ENCODE assay signal across 9 cellular contexts in the genomic region with DNA sequence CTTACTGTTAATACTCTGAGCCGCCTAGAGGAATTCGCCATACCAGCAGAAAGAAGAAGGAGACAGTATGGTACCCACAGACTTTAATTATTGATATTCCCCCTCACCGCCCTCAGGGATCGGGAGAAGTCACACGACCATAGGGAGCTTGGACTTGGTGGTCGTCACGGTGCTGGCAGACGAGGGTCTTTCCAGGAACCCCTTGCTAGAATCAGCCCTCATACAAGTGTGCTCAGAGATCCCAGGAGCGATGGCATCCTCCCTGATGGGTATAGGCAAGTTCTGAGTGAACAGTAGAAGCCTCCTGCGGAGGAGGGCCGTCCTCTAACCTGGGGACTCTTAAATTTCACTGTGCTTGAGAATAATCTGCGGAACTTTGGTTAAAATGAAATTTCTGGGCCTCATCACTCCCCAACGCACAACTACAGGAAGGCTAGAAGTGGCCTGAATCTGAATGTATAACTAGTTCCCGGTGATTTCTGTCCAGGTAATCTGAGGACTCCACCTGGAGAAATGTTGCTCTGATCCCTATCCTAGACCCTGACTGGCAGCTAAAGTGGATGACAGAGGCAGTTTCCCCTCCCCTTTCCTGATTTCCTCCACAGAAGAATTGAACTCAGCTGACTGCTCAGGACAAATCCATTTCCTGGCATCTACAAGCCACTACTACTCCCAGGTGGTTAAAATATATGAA. TPM values are rescaled to one million over a fixed set of nuclear protein-coding genes. Genes with fewer than 3 reads are reported as not detected.
DNase-seq lines count a peak whose midpoint lies in the region; ATAC-seq and TF ChIP-seq lines count a peak whose summit lies in the region.
"Had no signal": no experiment of that assay in that cellular context is flagged by ENCODE, and none has a peak within 500 bp of the region (broad histone marks: within the 10 kb centered on the region; RNA-seq: fewer than 3 reads in every experiment).

No MANE protein-coding gene starts in this region.

- ATAC-seq in activated CD4-positive, alpha-beta T cell treated with anti-CD3 and anti-CD28 coated beads for 36 hours: no peak
- ATAC-seq in psoas muscle (no peak), GM19328 (IDR thresholded peaks at IDR 0.05; ENCODE audit: unreplicated experiment) (no peak)

- peak overlapping the region; percentile 81 for H3K4me3 Mint-ChIP-seq in activated CD4-positive, alpha-beta T cell treated with anti-CD3 and anti-CD28 coated beads for 36 hours

- peaks cover 11% of the 10 kb centered on the region for H3K4me1 Mint-ChIP-seq in activated CD4-positive, alpha-beta T cell treated with anti-CD3 and anti-CD28 coated beads for 36 hours

- H3K4me2 ChIP-seq in OCI-LY7 (ENCODE audit: low read length): peak overlapping the region; percentile 74

- TF ChIP-seq CTCF in OCI-LY7 (conservative IDR thresholded peaks at IDR 0.05; ENCODE audit: low read length): no peak
- TF ChIP-seq CTCF in psoas muscle (IDR thresholded peaks at IDR 0.05): no peak

- H3K9me3 ChIP-seq in OCI-LY7 (ENCODE audit: low read length): no peaks in the 10 kb centered on the region
- no peaks in the 10 kb centered on the region for H3K9me3 ChIP-seq in psoas muscle

- no peaks in the 10 kb centered on the region for H3K79me2 ChIP-seq in OCI-LY7 (ENCODE audit: insufficient read depth, low read depth, low read length)

- H3K36me3 Mint-ChIP-seq in activated CD4-positive, alpha-beta T cell treated with anti-CD3 and anti-CD28 coated beads for 36 hours (ENCODE audit: low read depth): peaks cover 1% of the 10 kb centered on the region

- POLR2A ChIA-PET in activated CD4-positive, alpha-beta T cell treated with anti-CD3 and anti-CD28 coated beads for 36 hours (lab: Charles Lee): no interaction called here
- POLR2A ChIA-PET in OCI-LY7 (lab: Charles Lee): interaction anchor here (1.0 to 1.2 kb wide), 2 partner anchors 52 to 89 kb away, joined by 3 to 4 read pairs; no protein-coding TSS in a partner anchor

- BruUV-seq in OCI-LY7 (replicated peaks; lab: Mats Ljungman, UMichigan): no TSS peak

- H3K27ac ChIP-seq in OCI-LY7 (ENCODE audit: low read depth, low read length, poor library complexity, severe bottlenecking): no peak overlapping the region
- peak overlapping the region; percentile 89 for H3K27ac ChIP-seq in epithelial cell of prostate
- H3K27ac ChIP-seq in psoas muscle: no peak overlapping the region

- peaks cover 19% of the 10 kb centered on the region for H3K4me1 ChIP-seq in OCI-LY7 (ENCODE audit: insufficient read depth, low read length, poor library complexity, severe bottlenecking)
- peaks cover 10% of the 10 kb centered on the region for H3K4me1 ChIP-seq in psoas muscle

- 57 to 59% (median 58%) methylated on average over 14 of the region's 14 CpGs for WGBS in psoas muscle, 3 donors

- no peaks in the 10 kb centered on the region for H3K9me3 Mint-ChIP-seq in activated CD4-positive, alpha-beta T cell treated with anti-CD3 and anti-CD28 coated beads for 36 hours (ENCODE audit: low read depth)

- H4K20me1 ChIP-seq in OCI-LY7 (ENCODE audit: insufficient read depth, low read length): no peaks in the 10 kb centered on the region; the same call in 1 of the 2 replicates

- H3K9me2 ChIP-seq in OCI-LY7 (ENCODE audit: insufficient read depth, low read length): no peaks in the 10 kb centered on the region

- H3K27ac Mint-ChIP-seq in activated CD4-positive, alpha-beta T cell treated with anti-CD3 and anti-CD28 coated beads for 36 hours: no peak overlapping the region

- CTCF ChIA-PET in activated CD4-positive, alpha-beta T cell treated with anti-CD3 and anti-CD28 coated beads for 36 hours (lab: Charles Lee): interaction anchor here (0.8 to 5.3 kb wide), 10 partner anchors 11 to 129 kb away, joined by 3 to 79 read pairs (median 4); a partner anchor contains a TSS
- CTCF ChIA-PET in OCI-LY7 (lab: Charles Lee; ENCODE audit: unreplicated experiment): interaction anchor here (1.1 to 1.3 kb wide), 3 partner anchors 59 to 208 kb away, joined by 3 to 5 read pairs (median 4); no protein-coding TSS in a partner anchor

- peak overlapping the region; percentile 70 for H3K4me3 ChIP-seq in OCI-LY7 (ENCODE audit: low read depth, low read length, poor library complexity, severe bottlenecking)
- H3K4me3 ChIP-seq in psoas muscle: peak overlapping the region; percentile 71

- intact Hi-C loops in activated CD4-positive, alpha-beta T cell treated with anti-CD3 and anti-CD28 coated beads for 36 hours (cut with DNase I, micrococcal nuclease): loop anchor here (1.0 to 5.0 kb wide), 6 partner anchors 8 to 205 kb away; a partner anchor contains a TSS
- intact Hi-C loops in OCI-LY7 (cut with micrococcal nuclease; ENCODE audit: unreplicated experiment) (loop anchor here (2.0 to 5.0 kb wide), 2 partner anchors 51 to 90 kb away; no protein-coding TSS in a partner anchor), psoas muscle (cut with DNase I) (no loop called here)

- no peaks in the 10 kb centered on the region for H3K27me3 Mint-ChIP-seq in activated CD4-positive, alpha-beta T cell treated with anti-CD3 and anti-CD28 coated beads for 36 hours

- H3K36me3 ChIP-seq in OCI-LY7 (ENCODE audit: insufficient read depth, low read length) (no peaks in the 10 kb centered on the region), psoas muscle (ENCODE audit: insufficient read depth in 1 of 2, low read depth in 1 of 2) (no peaks in the 10 kb centered on the region)

- no peak for DNase-seq in activated CD4-positive, alpha-beta T cell treated with anti-CD3 and anti-CD28 coated beads for 36 hours
- no peak for DNase-seq in activated CD4-positive, alpha-beta T cell treated with anti-CD3 and anti-CD28 coated beads, Interleukin-2, amount 50 U/mL, for 1 hour
- no peak for DNase-seq in OCI-LY7 (ENCODE audit: low spot score)
- no peak for DNase-seq in epithelial cell of prostate (ENCODE audit: low read depth, low spot score)
- no peak for DNase-seq in psoas muscle
- no peak for DNase-seq in EL
- no peak for DNase-seq in DMS 273 (lab: John Stamatoyannopoulos, UW; ENCODE audit: unreplicated experiment)

- H3K27me3 ChIP-seq in psoas muscle (ENCODE audit: insufficient read depth in 3 of 3, low read length in 2 of 3): peaks cover 0 to 72% (median 21%) of the 10 kb centered on the region in 3 donors

- peak overlapping the region; percentile 28; the same call in 1 of the 2 replicates for H2AFZ ChIP-seq in OCI-LY7 (ENCODE audit: low read length)

RNA-seq across cellular contexts. Expression of a gene that starts 4.5 kb away (rescaled TPM):
- total RNA-seq in activated CD4-positive, alpha-beta T cell treated with anti-CD3 and anti-CD28 coated beads for 36 hours: not detected
- not detected in 2 replicates for total RNA-seq in OCI-LY7 (2014; rRNA removed; shearing (Covaris generic))
- total RNA-seq in OCI-LY7 (2022) (not detected in 2 replicates), psoas muscle (under 1 TPM; 0.30 to 0.58 (median 0.37) TPM)
- polyA plus RNA-seq in psoas muscle: under 1 TPM; 0.15 to 0.36 (median 0.17) TPM
- total RNA-seq: A673 had no signal

RNA-seq across cellular contexts. Expression of a gene that starts 7.8 kb away (rescaled TPM):
- 10 to 100 TPM; 13.5 to 18.1 TPM for total RNA-seq in activated CD4-positive, alpha-beta T cell treated with anti-CD3 and anti-CD28 coated beads for 36 hours
- 3.3 and 6.8 TPM in 2 replicates for total RNA-seq in OCI-LY7 (2014; rRNA removed; shearing (Covaris generic))
- total RNA-seq in OCI-LY7 (2022) (15.3 and 16.9 TPM in 2 replicates), psoas muscle (1 to 10 TPM in 2 of 4 donors, under 1 TPM in 2; 0.89 to 2.1 (median 1.2) TPM)
- polyA plus RNA-seq in psoas muscle: 1 to 10 TPM in 2 of 3 donors, under 1 TPM in 1; 0.69 to 1.7 (median 1.0) TPM

RNA-seq across cellular contexts. Expression of a gene that starts 14.5 kb away (rescaled TPM):
- under 1 TPM; 0.39 to 0.53 TPM for total RNA-seq in activated CD4-positive, alpha-beta T cell treated with anti-CD3 and anti-CD28 coated beads for 36 hours
- total RNA-seq in OCI-LY7 (2014; rRNA removed; shearing (Covaris generic)): 0.15 and 0.35 TPM in 2 replicates
- total RNA-seq in OCI-LY7 (2022) (0.49 and 0.83 TPM in 2 replicates), psoas muscle (10 to 100 TPM; 20.1 to 35.5 (median 28.8) TPM)
- 10 to 100 TPM; 18.4 to 37.2 (median 26.2) TPM for polyA plus RNA-seq in psoas muscle

RNA-seq across cellular contexts. Expression of a gene that starts 52.7 kb away (rescaled TPM):
- 1 to 10 TPM; 6.9 to 8.6 TPM for total RNA-seq in activated CD4-positive, alpha-beta T cell treated with anti-CD3 and anti-CD28 coated beads for 36 hours
- total RNA-seq in OCI-LY7 (2014; rRNA removed; shearing (Covaris generic)): 17.7 and 22.1 TPM in 2 replicates
- 21.9 and 23.4 TPM in 2 replicates for total RNA-seq in OCI-LY7 (2022)
- 1 to 10 TPM; 3.0 to 4.5 (median 4.1) TPM for total RNA-seq in psoas muscle
- polyA plus RNA-seq in psoas muscle: 1 to 10 TPM; 2.8 to 5.4 (median 4.0) TPM

Comparison
In these comparisons a context has a peak if more than half of its experiments do, and no peak if none do; other contexts are left out.
1. RNA of a gene that starts 14.5 kb away (total RNA-seq): 20.1 to 35.5 TPM in psoas muscle; 0.39 to 0.53 TPM in activated CD4-positive, alpha-beta T cell treated with anti-CD3 and anti-CD28 coated beads for 36 hours and 0.15 to 0.83 TPM in OCI-LY7; every median in the first group is over 10 times any median in the second.
2. intact Hi-C loops: an anchor here in activated CD4-positive, alpha-beta T cell treated with anti-CD3 and anti-CD28 coated beads for 36 hours (1.0 to 5.0 kb wide) and OCI-LY7 (2.0 to 5.0 kb wide); none called in psoas muscle.